ENCODE assay signal across 1 cellular context in genomic region chr10:122310311-122311050, GRCh38.
TF ChIP-seq lines count a peak whose summit lies in the region.

No MANE protein-coding gene starts in this region.

TF ChIP-seq in HepG2, 621 proteins besides CTCF, POLR2A, EP300 and RAD21 (continued from another document and continues in another):
- no peak for TF ChIP-seq SNAPC4 (CRISPR knock-in tag; IDR thresholded peaks at IDR 0.05)
- peak; percentile 87 for TF ChIP-seq POLR2G (IDR thresholded peaks at IDR 0.05; ENCODE audit: low read depth, low read length)
- 0 out of 2 replicates have a peak, but pooled peaks have one; percentile 44 for TF ChIP-seq WIZ (CRISPR knock-in tag; IDR thresholded peaks at IDR 0.05)
- TF ChIP-seq KLF16 (CRISPR knock-in tag; IDR thresholded peaks at IDR 0.05) = peak in 1 of 2 experiments; percentile 73; a peak in 1 of 4 replicates
- TF ChIP-seq TEAD3 (CRISPR knock-in tag; optimal IDR thresholded peaks at IDR 0.05; ENCODE audit: borderline replicate concordance) = peak; percentile 55
- TF ChIP-seq SIX1 (CRISPR knock-in tag; IDR thresholded peaks at IDR 0.05; ENCODE audit: borderline replicate concordance) = 0 out of 2 replicates have a peak, but pooled peaks have one; percentile 17
- peak; percentile 69 for TF ChIP-seq YEATS4 (CRISPR knock-in tag; IDR thresholded peaks at IDR 0.05; ENCODE audit: borderline replicate concordance)
- TF ChIP-seq NPAS2 (CRISPR knock-in tag; IDR thresholded peaks at IDR 0.05; ENCODE audit: borderline replicate concordance) = no peak
- TF ChIP-seq RBM39 (IDR thresholded peaks at IDR 0.05; ENCODE audit: low read depth, low read length, poor library complexity, severe bottlenecking) = peak; percentile 65
- TF ChIP-seq ZNF773 (CRISPR knock-in tag; IDR thresholded peaks at IDR 0.05; ENCODE audit: borderline replicate concordance) = no peak
- TF ChIP-seq MEIS1 (CRISPR knock-in tag; IDR thresholded peaks at IDR 0.05; ENCODE audit: borderline replicate concordance) = peak; percentile 96
- TF ChIP-seq MIER3 (CRISPR knock-in tag; IDR thresholded peaks at IDR 0.05; ENCODE audit: borderline replicate concordance) = 0 out of 2 replicates have a peak, but pooled peaks have one; percentile 20
- TF ChIP-seq KMT2A (CRISPR knock-in tag; IDR thresholded peaks at IDR 0.05) = peak; percentile 38; the same call in 1 of the 2 replicates
- TF ChIP-seq RFX5 (IDR thresholded peaks at IDR 0.05; ENCODE audit: low read depth, low read length) = peak; percentile 37; the same call in 1 of the 2 replicates
- peak; percentile 83; the same call in 1 of the 2 replicates for TF ChIP-seq ZNF672 (CRISPR knock-in tag; IDR thresholded peaks at IDR 0.05)
- no peak for TF ChIP-seq NONO (IDR thresholded peaks at IDR 0.05)
- TF ChIP-seq NONO (CRISPR knock-in tag; conservative IDR thresholded peaks at IDR 0.05) = peak; percentile 99
- TF ChIP-seq ZNF335 (CRISPR knock-in tag; IDR thresholded peaks at IDR 0.05) = 0 out of 2 replicates have a peak, but pooled peaks have one; percentile 38
- peak; percentile 73; the same call in 1 of the 2 replicates for TF ChIP-seq ZNF615 (CRISPR knock-in tag; IDR thresholded peaks at IDR 0.05; ENCODE audit: borderline replicate concordance)
- TF ChIP-seq ESRRA (CRISPR knock-in tag; IDR thresholded peaks at IDR 0.05; ENCODE audit: low read depth) = peak; percentile 88; the same call in 1 of the 2 replicates
- peak; percentile 20; the same call in 1 of the 2 replicates for TF ChIP-seq ZNF704 (CRISPR knock-in tag; IDR thresholded peaks at IDR 0.05; ENCODE audit: borderline replicate concordance)
- TF ChIP-seq CHCHD3 (CRISPR knock-in tag; IDR thresholded peaks at IDR 0.05) = no peak
- no peak for TF ChIP-seq ZNF550 (CRISPR knock-in tag; IDR thresholded peaks at IDR 0.05; ENCODE audit: borderline replicate concordance)
- TF ChIP-seq ZBTB33 (CRISPR knock-in tag; IDR thresholded peaks at IDR 0.05) = peak; percentile 12; the same call in 1 of the 2 replicates
- TF ChIP-seq ZNF30 (CRISPR knock-in tag; IDR thresholded peaks at IDR 0.05) = no peak
- peak; percentile 61 for TF ChIP-seq CREB1 (IDR thresholded peaks at IDR 0.05)
- TF ChIP-seq CREB1 (CRISPR knock-in tag; IDR thresholded peaks at IDR 0.05) = peak; percentile 76
- peak; percentile 89 for TF ChIP-seq ZNF780A (CRISPR knock-in tag; IDR thresholded peaks at IDR 0.05)
- TF ChIP-seq KLF11 (CRISPR knock-in tag; IDR thresholded peaks at IDR 0.05) = peak; percentile 46; the same call in 1 of the 2 replicates
- TF ChIP-seq GABPB1 (CRISPR knock-in tag; IDR thresholded peaks at IDR 0.05) = peak; percentile 75
- TF ChIP-seq JUNB (CRISPR knock-in tag; IDR thresholded peaks at IDR 0.05; ENCODE audit: borderline replicate concordance) = peak; percentile 52; the same call in 1 of the 2 replicates
- TF ChIP-seq ZNF331 (CRISPR knock-in tag; IDR thresholded peaks at IDR 0.05) = peak; percentile 53
- TF ChIP-seq ZNF777 (CRISPR knock-in tag; IDR thresholded peaks at IDR 0.05) = no peak; the same call in 1 of the 2 replicates
- no peak for TF ChIP-seq NFE2 (CRISPR knock-in tag; IDR thresholded peaks at IDR 0.05)
- TF ChIP-seq MTA1 (CRISPR knock-in tag; IDR thresholded peaks at IDR 0.05; ENCODE audit: borderline replicate concordance) = peak; percentile 96
- TF ChIP-seq ZNF740 (CRISPR knock-in tag; IDR thresholded peaks at IDR 0.05) = no peak
- peak; percentile 75 for TF ChIP-seq CBX1 (IDR thresholded peaks at IDR 0.05; ENCODE audit: low read depth)
- 0 out of 2 replicates have a peak, but pooled peaks have one; percentile 28 for TF ChIP-seq POLR2AphosphoS2 (IDR thresholded peaks at IDR 0.05; ENCODE audit: low read depth, low read length)
- no peak; the same call in 1 of the 2 replicates for TF ChIP-seq ZBTB7A (CRISPR knock-in tag; IDR thresholded peaks at IDR 0.05)
- TF ChIP-seq THAP7 (CRISPR knock-in tag; IDR thresholded peaks at IDR 0.05) = 0 out of 2 replicates have a peak, but pooled peaks have one; percentile 51
- peak; percentile 74; the same call in 1 of the 2 replicates for TF ChIP-seq HIVEP1 (CRISPR knock-in tag; IDR thresholded peaks at IDR 0.05)
- TF ChIP-seq KAT8 (CRISPR knock-in tag; IDR thresholded peaks at IDR 0.05) = 0 out of 2 replicates have a peak, but pooled peaks have one; percentile 52
- peak; percentile 90 for TF ChIP-seq SKIL (CRISPR knock-in tag; IDR thresholded peaks at IDR 0.05; ENCODE audit: borderline replicate concordance)
- no peak for TF ChIP-seq SRF (IDR thresholded peaks at IDR 0.05; ENCODE audit: low read depth, low read length)
- TF ChIP-seq ZNF281 (CRISPR knock-in tag; IDR thresholded peaks at IDR 0.05; ENCODE audit: borderline replicate concordance) = peak; percentile 48; the same call in 1 of the 2 replicates
- peak; percentile 16; the same call in 1 of the 2 replicates for TF ChIP-seq RCOR2 (CRISPR knock-in tag; IDR thresholded peaks at IDR 0.05)
- peak; percentile 45; the same call in 1 of the 2 replicates for TF ChIP-seq ZBTB38 (CRISPR knock-in tag; IDR thresholded peaks at IDR 0.05)
- TF ChIP-seq TP53 (CRISPR knock-in tag; conservative IDR thresholded peaks at IDR 0.05) = 0 out of 2 replicates have a peak, but pooled peaks have one; percentile 47
- peak; percentile 39; the same call in 1 of the 2 replicates for TF ChIP-seq GMEB1 (CRISPR knock-in tag; IDR thresholded peaks at IDR 0.05; ENCODE audit: borderline replicate concordance)
- peak; percentile 65; the same call in 1 of the 2 replicates for TF ChIP-seq BCL3 (CRISPR knock-in tag; IDR thresholded peaks at IDR 0.05)
